In the genomic region with DNA sequence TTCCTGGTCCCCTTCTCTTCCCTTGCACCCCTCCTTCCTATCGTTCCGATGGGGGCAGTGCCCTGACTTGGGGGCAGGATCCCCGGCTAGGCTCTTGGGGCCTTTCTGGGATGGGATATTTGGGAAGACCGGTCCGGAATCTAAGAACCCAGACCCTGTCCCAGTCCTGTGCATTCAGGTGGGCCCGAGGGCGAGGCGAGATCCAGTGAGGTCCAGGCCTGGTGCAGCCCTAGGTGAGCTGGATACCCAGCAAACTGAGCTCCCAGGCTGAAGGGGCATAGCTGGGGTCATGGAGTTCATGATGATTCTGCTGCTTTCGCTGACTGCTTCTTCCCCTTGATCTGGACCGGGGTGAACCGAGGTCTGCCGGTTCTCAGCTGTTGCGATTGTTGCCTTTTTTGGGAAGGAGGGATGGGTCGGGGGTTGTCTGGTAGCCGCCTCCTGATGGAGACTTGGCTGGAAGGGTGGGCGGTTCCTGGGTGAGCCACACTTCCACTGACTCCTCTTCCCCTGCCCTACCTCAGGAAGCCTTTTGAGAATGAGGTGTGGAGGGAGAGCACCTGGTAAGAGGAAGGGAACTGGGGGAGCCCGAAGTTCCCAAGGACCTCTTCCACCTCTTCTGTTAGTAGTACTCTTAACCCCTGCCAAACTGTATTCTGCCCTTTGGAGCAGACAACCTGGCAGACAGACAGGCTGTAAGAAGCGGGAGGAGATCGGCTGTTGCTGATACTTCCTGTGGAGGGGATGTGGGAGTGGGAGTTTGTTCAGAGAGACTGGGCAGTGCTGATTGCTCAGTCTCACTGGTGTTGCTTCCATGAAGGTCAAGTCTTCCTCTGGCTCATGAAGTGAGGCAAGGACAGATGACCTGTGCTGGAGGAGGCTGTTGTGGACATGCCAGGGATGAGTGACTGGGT, we compare ENCODE assay signal across 8 cellular contexts. TPM values are rescaled to one million over a fixed set of nuclear protein-coding genes. Genes with fewer than 3 reads are reported as not detected.
A peak's percentile ranks its signal among the peaks of the same experiment; 100 is the strongest.
DNase-seq lines count a peak whose midpoint lies in the region; ATAC-seq and TF ChIP-seq lines count a peak whose summit lies in the region.

No MANE protein-coding gene starts in this region.

- H3K27ac ChIP-seq in heart left ventricle = peak overlapping the region; percentile 93 to 100 (median 99)

- TF ChIP-seq POLR2A in heart left ventricle (IDR thresholded peaks at IDR 0.05) = no peak

- ATAC-seq in heart left ventricle = no peak
- no peak for ATAC-seq in left ventricle myocardium superior
- ATAC-seq in effector memory CD8-positive, alpha-beta T cell (replicated peaks) = no peak
- no peak for ATAC-seq in natural killer cell
- no peak for ATAC-seq in HG02588 (IDR thresholded peaks at IDR 0.05; ENCODE audit: unreplicated experiment)

- 0 to 1% (median 1%) methylated on average over 19 of the region's 19 CpGs for WGBS in heart left ventricle, 4 donors

- peak overlapping the region; percentile 87 to 92 for H3K4me3 Mint-ChIP-seq in effector memory CD8-positive, alpha-beta T cell
- H3K4me3 Mint-ChIP-seq in natural killer cell = peak overlapping the region; percentile 97

- H3K27me3 Mint-ChIP-seq in effector memory CD8-positive, alpha-beta T cell = no peaks in the 10 kb centered on the region
- no peaks in the 10 kb centered on the region for H3K27me3 Mint-ChIP-seq in natural killer cell (ENCODE audit: low read depth in 2 of 2)

- no peaks in the 10 kb centered on the region for H3K9me3 Mint-ChIP-seq in effector memory CD8-positive, alpha-beta T cell
- no peaks in the 10 kb centered on the region for H3K9me3 Mint-ChIP-seq in natural killer cell

- no peaks in the 10 kb centered on the region for H3K9me3 ChIP-seq in heart left ventricle

- H3K27ac Mint-ChIP-seq in effector memory CD8-positive, alpha-beta T cell = peak overlapping the region; percentile 93 to 94
- H3K27ac Mint-ChIP-seq in natural killer cell = peak overlapping the region; percentile 93 to 97

- peak overlapping the region; percentile 80 to 100 (median 98) for H3K4me3 ChIP-seq in heart left ventricle

- intact Hi-C loops in heart left ventricle (cut with DNase I) (loop anchor here in 8 of 10 donors (2.0 to 5.0 kb wide), 6 partner anchors 34 to 66 kb away; partner anchors contain the start of genes PHYHD1 (in 3 of the 8) and ENDOG (in 1 of the 8)), left ventricle myocardium superior (cut with micrococcal nuclease) (no loop called here), natural killer cell (cut with micrococcal nuclease) (loop anchor here (1.0 to 5.0 kb wide), 3 partner anchors 19 to 64 kb away; partner anchors contain the start of genes DOLK, NUP188 and PHYHD1)

- no peaks in the 10 kb centered on the region for H3K27me3 ChIP-seq in heart left ventricle

- TF ChIP-seq CTCF in heart left ventricle (IDR thresholded peaks at IDR 0.05) (no peak), natural killer cell (IDR thresholded peaks at IDR 0.05) (no peak)

- H3K36me3 Mint-ChIP-seq in effector memory CD8-positive, alpha-beta T cell (ENCODE audit: insufficient read depth) = peaks cover 45% of the 10 kb centered on the region
- no peaks in the 10 kb centered on the region for H3K36me3 Mint-ChIP-seq in natural killer cell

- peaks cover 0 to 26% (median 16%) of the 10 kb centered on the region in 9 donors for H3K36me3 ChIP-seq in heart left ventricle

- DNase-seq in heart left ventricle (no peak), left ventricle myocardium superior (no peak), RPMI7951 (ENCODE audit: low read depth) (peak; percentile 26), natural killer cell (no peak), NCI-H1048 (lab: John Stamatoyannopoulos, UW) (no peak)
- no peak for DNase-seq in effector memory CD8-positive, alpha-beta T cell
- DNase-seq in activated CD8-positive, alpha-beta memory T cell treated with anti-CD3 and anti-CD28 coated beads, Interleukin-2, amount 50 U/mL, for 48 hours = no peak

- H3K4me1 Mint-ChIP-seq in effector memory CD8-positive, alpha-beta T cell (ENCODE audit: low read depth in 2 of 2) = peaks cover 51 to 61% of the 10 kb centered on the region in 2 donors
- peaks cover 60% of the 10 kb centered on the region in 2 donors for H3K4me1 Mint-ChIP-seq in natural killer cell

- peaks cover 8 to 82% (median 54%) of the 10 kb centered on the region in 12 donors for H3K4me1 ChIP-seq in heart left ventricle

RNA-seq across cellular contexts. Expression of gene LRRC8A, which starts 1.0 kb away (rescaled TPM):
- 10 to 100 TPM; 16.2 to 76.4 (median 28.8) TPM for total RNA-seq in heart left ventricle
- polyA plus RNA-seq in heart left ventricle = 10 to 100 TPM; 15.8 to 62.3 TPM
- total RNA-seq in left ventricle myocardium superior = 21.6 TPM
- total RNA-seq in RPMI7951 (2014; rRNA removed; shearing (Covaris generic)) = 13.9 and 14.1 TPM in 2 replicates
- 10 to 100 TPM; 60.0 to 82.9 (median 67.9) TPM for total RNA-seq in natural killer cell

RNA-seq across cellular contexts. Expression of gene KYAT1, which starts 1.2 kb away (rescaled TPM):
- total RNA-seq in heart left ventricle (10 to 100 TPM in 7 of 9 donors, 1 to 10 TPM in 2; 9.5 to 16.7 (median 13.4) TPM), left ventricle myocardium superior (16.6 TPM), natural killer cell (10 to 100 TPM in 1 of 3 donors, 1 to 10 TPM in 2; 8.9 to 11.3 (median 9.1) TPM)
- 10 to 100 TPM; 11.5 to 12.6 TPM for polyA plus RNA-seq in heart left ventricle
- 8.0 and 9.6 TPM in 2 replicates for total RNA-seq in RPMI7951 (2014; rRNA removed; shearing (Covaris generic))

RNA-seq across cellular contexts. Expression of gene PHYHD1, which starts 37.8 kb away (rescaled TPM):
- total RNA-seq in heart left ventricle = 10 to 100 TPM; 14.0 to 49.0 (median 27.3) TPM
- 10 to 100 TPM; 24.2 to 41.5 TPM for polyA plus RNA-seq in heart left ventricle
- 39.7 TPM for total RNA-seq in left ventricle myocardium superior
- total RNA-seq in RPMI7951 (2014; rRNA removed; shearing (Covaris generic)) = 1.7 and 1.8 TPM in 2 replicates
- 1 to 10 TPM; 5.4 to 6.0 (median 5.4) TPM for total RNA-seq in natural killer cell

RNA-seq across cellular contexts. Expression of gene SPOUT1, which starts 53.3 kb away (rescaled TPM):
- total RNA-seq in heart left ventricle (10 to 100 TPM in 7 of 9 donors, 1 to 10 TPM in 2; 6.1 to 24.7 (median 15.1) TPM), left ventricle myocardium superior (13.5 TPM), natural killer cell (10 to 100 TPM; 35.8 to 49.2 (median 40.1) TPM)
- polyA plus RNA-seq in heart left ventricle = 10 to 100 TPM; 14.2 to 20.2 TPM
- 17.1 and 20.4 TPM in 2 replicates for total RNA-seq in RPMI7951 (2014; rRNA removed; shearing (Covaris generic))
